32 cellular contexts compared by ENCODE assay signal in the genomic region with DNA sequence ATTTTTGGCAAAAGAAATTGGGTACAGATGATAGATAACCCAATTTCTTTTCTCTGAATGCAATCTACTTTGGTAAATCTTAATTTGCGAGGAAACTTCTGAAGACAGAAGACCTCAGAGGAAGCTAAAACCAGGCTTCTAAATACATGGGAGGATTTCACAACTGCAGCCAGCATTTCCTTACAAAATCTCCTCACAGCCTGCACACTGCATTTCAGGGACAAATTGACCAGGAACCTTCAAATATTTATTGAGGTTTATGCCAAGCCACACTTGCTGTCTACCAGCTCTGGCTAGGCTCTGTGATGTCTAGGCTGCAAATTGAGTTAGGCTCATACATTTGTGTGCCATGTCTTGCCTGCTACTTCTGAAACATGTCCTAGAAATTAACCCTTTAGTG.
A peak's percentile ranks its signal among the peaks of the same experiment; 100 is the strongest.
DNase-seq lines count a peak whose midpoint lies in the region; ATAC-seq, FAIRE-seq and TF ChIP-seq lines count a peak whose summit lies in the region.
"Had no signal": no experiment of that assay in that cellular context is flagged by ENCODE, and none has a peak within 500 bp of the region (broad histone marks: within the 10 kb centered on the region; RNA-seq: fewer than 3 reads in every experiment).

No MANE protein-coding gene starts in this region.

- no peak for TF ChIP-seq CTCF in AG09319 (IDR thresholded peaks at IDR 0.05; ENCODE audit: low read depth, low read length)
- TF ChIP-seq CTCF in cardiac fibroblast (IDR thresholded peaks at IDR 0.05; ENCODE audit: low read depth, low read length): no peak

- H3K4me3 ChIP-seq in cardiac fibroblast (replicated peaks in 1 of 2; ENCODE audit: low read depth in 2 of 2, low read length in 2 of 2): no peak overlapping the region
- H3K4me3 ChIP-seq: hepatocyte, mucosa of descending colon, transverse colon had no signal

- ATAC-seq in left lobe of liver (peak; percentile 90), GM19324 (IDR thresholded peaks at IDR 0.05; ENCODE audit: low FRiP score, unreplicated experiment) (no peak)
- ATAC-seq: activated CD8-positive, alpha-beta memory T cell treated with anti-CD3 and anti-CD28 coated beads, Interleukin-2, amount 10 ng/mL, durations not matched to agents 7 days and 5 days; activated T-cell treated with anti-CD3 and anti-CD28 coated beads, Interleukin-2, amount 50 U/mL, for 72 hours; mucosa of descending colon had no signal

- FAIRE-seq in RCC 7860 (lab: Jason Lieb, UNC): no peak
- FAIRE-seq: endothelial cell of umbilical vein, frontal cortex had no signal

- DNase-seq in AG09319 (ENCODE audit: extremely low read depth, low read depth) (peak; percentile 16), GM03348 (ENCODE audit: low spot score) (peak; percentile 55), cardiac fibroblast (ENCODE audit: low read depth in 2 of 2) (peak; percentile 19 to 80), left lobe of liver (ENCODE audit: low spot score) (peak; percentile 56), RCC 7860 (ENCODE audit: low spot score) (no peak), GM19240 (ENCODE audit: insufficient read length, low spot score) (no peak)
- no peak for DNase-seq in stimulated activated CD4-positive, alpha-beta T cell treated with anti-CD3 and anti-CD28 coated beads, Interleukin-2, amount 100 ng/mL, for 24 hours
- DNase-seq: activated CD4-positive, alpha-beta T cell treated with anti-CD3 and anti-CD28 coated beads, Interleukin-2, amount 50 U/mL, for 1 hour; activated CD8-positive, alpha-beta memory T cell treated with anti-CD3 and anti-CD28 coated beads, Interleukin-2, amount 10 ng/mL, durations not matched to agents 7 days and 5 days; activated naive CD4-positive, alpha-beta T cell treated with Interleukin-2 at 50 U/mL for 16 hours; activated T-cell treated with anti-CD3 and anti-CD28 coated beads, Interleukin-2, amount 50 U/mL, for 72 hours; amygdala; caudate nucleus; DMS79; HCEC 1CT; immature natural killer cell; Karpas-422; mucosa of descending colon; NCI-H1105; NCI-H2029; NCI-H345; NCI-H748 treated with DMSO at 0.1 percent for 48 hours; OCI-M1; right cardiac atrium; Right ventricle myocardium superior; stimulated activated CD4-positive, alpha-beta T cell treated with anti-CD3 and anti-CD28 coated beads, Interleukin-15, amount 100 ng/mL, for 24 hours; T-helper 9 cell; transverse colon had no signal

Comparison
In these comparisons a context has a peak if more than half of its experiments do, and no peak if none do; other contexts are left out.
1. DNase-seq: peak in AG09319 (single experiment), GM03348 (single experiment), cardiac fibroblast (2 of 2) and left lobe of liver (single experiment); none in stimulated activated CD4-positive, alpha-beta T cell treated with anti-CD3 and anti-CD28 coated beads, Interleukin-2, amount 100 ng/mL, for 24 hours (0 of 2), RCC 7860 (single experiment) and GM19240 (single experiment).